17 cellular contexts compared by ENCODE assay signal in genomic region chr2:50872543-50872942, GRCh38.
"Had no signal": no experiment of that assay in that cellular context is flagged by ENCODE, and none has a peak within 500 bp of the region (broad histone marks: within the 10 kb centered on the region; RNA-seq: fewer than 3 reads in every experiment).

No MANE protein-coding gene starts in this region.

- DNase-seq: activated CD4-positive, alpha-beta T cell treated with anti-CD3 and anti-CD28 coated beads, Interleukin-2, amount 50 U/mL, for 1 hour; activated naive CD4-positive, alpha-beta T cell treated with Interleukin-2 at 50 U/mL for 16 hours; aorta; dorsolateral prefrontal cortex; esophagus squamous epithelium; hippocampal formation; left ventricle myocardium superior; naive thymus-derived CD8-positive, alpha-beta T cell; nucleus accumbens; right cardiac atrium; stimulated activated CD4-positive, alpha-beta T cell treated with anti-CD3 and anti-CD28 coated beads, Interleukin-15, amount 100 ng/mL, for 24 hours; stimulated activated CD4-positive, alpha-beta T cell treated with anti-CD3 and anti-CD28 coated beads, Interleukin-4, amount 100 ng/mL, for 1 hour; stimulated activated naive CD4-positive, alpha-beta T cell; substantia nigra had no signal

- H3K4me1 ChIP-seq: esophagus squamous epithelium, tibial nerve, vagina had no signal

- H3K36me3 ChIP-seq: esophagus squamous epithelium, tibial nerve, vagina had no signal

- H3K9me3 ChIP-seq: esophagus squamous epithelium, tibial nerve, vagina had no signal

- H3K27ac ChIP-seq: dorsolateral prefrontal cortex, esophagus squamous epithelium, skin epidermis, tibial nerve, vagina had no signal

- H3K4me3 ChIP-seq: dorsolateral prefrontal cortex, esophagus squamous epithelium, skin epidermis, tibial nerve, vagina had no signal
